ENCODE assay signal across 15 cellular contexts in genomic region chr18:25490316-25490715, GRCh38.
DNase-seq lines count a peak whose midpoint lies in the region; ATAC-seq, FAIRE-seq and TF ChIP-seq lines count a peak whose summit lies in the region.
"Had no signal": no experiment of that assay in that cellular context is flagged by ENCODE, and none has a peak within 500 bp of the region (broad histone marks: within the 10 kb centered on the region; RNA-seq: fewer than 3 reads in every experiment).

No MANE protein-coding gene starts in this region.

- H3K14ac ChIP-seq in H1 (ENCODE audit: insufficient read length) = no peak overlapping the region

- H3K4me1 Mint-ChIP-seq in activated T-cell treated with anti-CD3 and anti-CD28 coated beads, Interleukin-2, amount 50 U/mL, for 72 hours (ENCODE audit: low read depth) = no peaks in the 10 kb centered on the region
- H3K4me1 Mint-ChIP-seq: B cell had no signal

- no peaks in the 10 kb centered on the region for H3F3A ChIP-seq in neural cell (ENCODE audit: insufficient read depth, low read length, poor library complexity, severe bottlenecking)

- TF ChIP-seq POLR2A in H1 (IDR thresholded peaks at IDR 0.05; ENCODE audit: control extremely low read depth in 1 of 2, low read depth in 2 of 2, low read length in 2 of 2) = no peak

- H3K23ac ChIP-seq in H1 (ENCODE audit: insufficient read length) = no peak overlapping the region

- H2AFZ ChIP-seq in H1 (ENCODE audit: low read length) = peak overlapping the region; percentile 77; the same call in 1 of the 2 replicates
- no peak overlapping the region for H2AFZ ChIP-seq in neural cell (ENCODE audit: low read depth, low read length)

- H2BK20ac ChIP-seq in H1 (ENCODE audit: low read length) = no peak overlapping the region

- H2AK5ac ChIP-seq in H1 (ENCODE audit: low read depth, low read length) = no peak overlapping the region

- H3K27ac Mint-ChIP-seq in activated T-cell treated with anti-CD3 and anti-CD28 coated beads, Interleukin-2, amount 50 U/mL, for 72 hours = no peak overlapping the region
- H3K27ac Mint-ChIP-seq: B cell; CD8-positive, alpha-beta T cell; HFFc6 had no signal

- H4K91ac ChIP-seq in H1 (replicated peaks; ENCODE audit: insufficient read length, low read length) = no peak overlapping the region

- DNase-seq in HEK293T (ENCODE audit: extremely low spot score) = peak; percentile 18
- no peak for DNase-seq in H1 (ENCODE audit: low read depth in 1 of 2, low spot score in 2 of 2)
- DNase-seq in HT-29 (ENCODE audit: low spot score) = no peak
- no peak for DNase-seq in activated T-cell treated with anti-CD3 and anti-CD28 coated beads, Interleukin-2, amount 50 U/mL, for 72 hours
- no peak for DNase-seq in head of caudate nucleus
- DNase-seq: Calu3; CD8-positive, alpha-beta T cell; DMS79 treated with DMSO at 0.1 percent for 48 hours; GF-D8; HCEC 1CT; HFFc6 had no signal

- H3K9me2 ChIP-seq in neural cell (ENCODE audit: insufficient read depth, low read length) = no peaks in the 10 kb centered on the region

- no peak overlapping the region for H2BK15ac ChIP-seq in H1 (ENCODE audit: low read length)

- no peaks in the 10 kb centered on the region for H3K27me3 Mint-ChIP-seq in activated T-cell treated with anti-CD3 and anti-CD28 coated beads, Interleukin-2, amount 50 U/mL, for 72 hours (ENCODE audit: low read depth)
- H3K27me3 Mint-ChIP-seq: B cell had no signal

- H3K56ac ChIP-seq in H1 (replicated peaks; ENCODE audit: insufficient read length, low read depth, low read length) = no peak overlapping the region

- intact Hi-C loops in head of caudate nucleus (cut with DNase I) = no loop called here

- FAIRE-seq in H1 (lab: Jason Lieb, UNC) = no peak
- FAIRE-seq: H54 had no signal

- H3K36me3 Mint-ChIP-seq in activated T-cell treated with anti-CD3 and anti-CD28 coated beads, Interleukin-2, amount 50 U/mL, for 72 hours (ENCODE audit: insufficient read depth in 2 of 2) = no peaks in the 10 kb centered on the region
- H3K36me3 Mint-ChIP-seq: CD8-positive, alpha-beta T cell had no signal

- H3K9me3 ChIP-seq in H1 (ENCODE audit: insufficient read depth in 2 of 2, low read depth in 1 of 2, low read length in 1 of 2) = no peaks in the 10 kb centered on the region
- no peaks in the 10 kb centered on the region for H3K9me3 ChIP-seq in neural cell (ENCODE audit: low read length)

- H3K23me2 ChIP-seq in H1 (ENCODE audit: low read depth, low read length) = no peaks in the 10 kb centered on the region

- no peak overlapping the region for H3K18ac ChIP-seq in H1 (ENCODE audit: extremely low read depth, low read length)

- TF ChIP-seq EP300 in H1 (IDR thresholded peaks at IDR 0.05; ENCODE audit: borderline replicate concordance in 1 of 2, low read depth in 2 of 2, low read length in 2 of 2) (no peak), neural cell (conservative IDR thresholded peaks at IDR 0.05; ENCODE audit: poor library complexity, severe bottlenecking) (peak; percentile 72)

- H3K79me1 ChIP-seq in H1 (ENCODE audit: low read depth, low read length) = no peaks in the 10 kb centered on the region

- no peak overlapping the region for H4K8ac ChIP-seq in H1 (ENCODE audit: extremely low read depth, insufficient read depth, low read length)

- ATAC-seq in activated T-cell treated with anti-CD3 and anti-CD28 coated beads, Interleukin-2, amount 50 U/mL, for 72 hours (replicated peaks in 1 of 2) = no peak
- ATAC-seq: CD8-positive, alpha-beta T cell had no signal

- H3K36me3 ChIP-seq in H1 (ENCODE audit: control insufficient read depth in 2 of 4, insufficient read depth in 4 of 4, low read length in 3 of 4) = no peaks in the 10 kb centered on the region
- H3K36me3 ChIP-seq in neural cell (ENCODE audit: insufficient read depth, low read length) = no peaks in the 10 kb centered on the region
- H3K36me3 ChIP-seq: BLaER1 treated with 17β-estradiol and CSF1 and Interleukin-3, amounts not matched to agents 10 nM and 100 nM had no signal

- TF ChIP-seq RAD21 in H1 (IDR thresholded peaks at IDR 0.05 in 1 of 2, conservative IDR thresholded peaks at IDR 0.05 in 1 of 2; ENCODE audit: low read depth in 2 of 2, low read length in 2 of 2) (no peak), neural cell (conservative IDR thresholded peaks at IDR 0.05) (no peak)

- 95% methylated on average over 4 of the region's 4 CpGs; no CpG with 5 or more reads in 1 of the 2 experiments for WGBS in H1 (ENCODE audit: extremely low coverage in 1 of 2, insufficient coverage in 1 of 2, insufficient read length in 1 of 2, insufficient replicate concordance in 2 of 2, low coverage in 1 of 2, low lambda C conversion rate in 2 of 2, missing lambda C conversion rate in 1 of 2), 2 experiments

- no peak overlapping the region for H3K9ac ChIP-seq in H1 (replicated peaks in 1 of 4; ENCODE audit: extremely low read depth in 1 of 4, low read depth in 3 of 4, low read length in 3 of 4)
- no peak overlapping the region for H3K9ac ChIP-seq in neural cell (ENCODE audit: low read length)
- H3K9ac ChIP-seq: BLaER1 treated with 17β-estradiol and CSF1 and Interleukin-3, amounts not matched to agents 10 nM and 100 nM had no signal

- no peaks in the 10 kb centered on the region for H3K4me1 ChIP-seq in H1 (replicated peaks in 1 of 4; ENCODE audit: control insufficient read depth in 3 of 4, insufficient read depth in 4 of 4, low read length in 3 of 4)
- H3K4me1 ChIP-seq: BLaER1 treated with 17β-estradiol and CSF1 and Interleukin-3, amounts not matched to agents 10 nM and 100 nM had no signal

- H4K20me1 ChIP-seq in H1 (replicated peaks in 1 of 2; ENCODE audit: control insufficient read depth in 1 of 2, insufficient read depth in 2 of 2, low read length in 2 of 2) = no peaks in the 10 kb centered on the region
- H4K20me1 ChIP-seq in neural cell (ENCODE audit: insufficient read depth) = no peaks in the 10 kb centered on the region
- H4K20me1 ChIP-seq: BLaER1 treated with 17β-estradiol and CSF1 and Interleukin-3, amounts not matched to agents 10 nM and 100 nM had no signal

- POLR2A ChIA-PET in HEK293T (lab: Yijun Ruan, JAX) (no interaction called here), H1 (lab: Charles Lee; ENCODE audit: partially characterized antibody) (no interaction called here)

- TF ChIP-seq CTCF in H1 (IDR thresholded peaks at IDR 0.05; ENCODE audit: control extremely low read depth in 1 of 3, insufficient read depth in 1 of 3, low read depth in 1 of 3, low read length in 3 of 3) = no peak
- no peak for TF ChIP-seq CTCF in neural cell (IDR thresholded peaks at IDR 0.05; ENCODE audit: poor library complexity, severe bottlenecking)

- H2BK120ac ChIP-seq in H1 (replicated peaks; ENCODE audit: low read depth, low read length) = no peak overlapping the region

- H4K5ac ChIP-seq in H1 (ENCODE audit: insufficient read length, low read depth, low read length) = no peak overlapping the region

- CTCF ChIA-PET in HEK293T (lab: Yijun Ruan, JAX) (no interaction called here), H1 (lab: Charles Lee; ENCODE audit: partially characterized antibody) (interaction anchor here (1.2 kb wide), 1 partner anchor 32 kb away, joined by 3 read pairs; no protein-coding TSS in a partner anchor)

- H3K4me3 ChIP-seq in H1 (ENCODE audit: extremely low read depth in 1 of 4, insufficient read depth in 2 of 4, low read depth in 3 of 4, low read length in 4 of 4) (no peak overlapping the region), neural cell (ENCODE audit: low read length) (no peak overlapping the region)
- H3K4me3 ChIP-seq: BLaER1 treated with 17β-estradiol and CSF1 and Interleukin-3, amounts not matched to agents 10 nM and 100 nM had no signal

- H2BK12ac ChIP-seq in H1 (ENCODE audit: low read depth, low read length) = no peak overlapping the region

- H3K9me3 Mint-ChIP-seq in activated T-cell treated with anti-CD3 and anti-CD28 coated beads, Interleukin-2, amount 50 U/mL, for 72 hours = peaks cover 0 to 2% of the 10 kb centered on the region in 2 donors

- no peaks in the 10 kb centered on the region for H3K79me2 ChIP-seq in H1 (ENCODE audit: control insufficient read depth in 1 of 2, insufficient read depth in 2 of 2, low read length in 2 of 2)
- H3K79me2 ChIP-seq in neural cell (replicated peaks; ENCODE audit: insufficient read depth, low read length) = no peaks in the 10 kb centered on the region

- H3K27me3 ChIP-seq in H1 (replicated peaks in 1 of 4; ENCODE audit: control insufficient read depth in 3 of 4, extremely low read depth in 1 of 4, insufficient read depth in 3 of 4, low read length in 3 of 4) = no peaks in the 10 kb centered on the region
- H3K27me3 ChIP-seq in neural cell (ENCODE audit: insufficient read depth, low read depth, low read length) = no peaks in the 10 kb centered on the region
- H3K27me3 ChIP-seq: BLaER1 treated with 17β-estradiol and CSF1 and Interleukin-3, amounts not matched to agents 10 nM and 100 nM had no signal

- no peak overlapping the region for H3K4me2 ChIP-seq in H1 (ENCODE audit: insufficient read depth in 1 of 2, low read depth in 2 of 2, low read length in 2 of 2)
- no peak overlapping the region for H3K4me2 ChIP-seq in neural cell (ENCODE audit: low read length)
- H3K4me2 ChIP-seq: BLaER1 treated with 17β-estradiol and CSF1 and Interleukin-3, amounts not matched to agents 10 nM and 100 nM had no signal

- no peak overlapping the region for H3K4me3 Mint-ChIP-seq in activated T-cell treated with anti-CD3 and anti-CD28 coated beads, Interleukin-2, amount 50 U/mL, for 72 hours
- H3K4me3 Mint-ChIP-seq: B cell; CD8-positive, alpha-beta T cell; HFFc6 had no signal

- no peak overlapping the region for H3K4ac ChIP-seq in H1 (replicated peaks; ENCODE audit: insufficient read length, low read depth, low read length)

- H2BK5ac ChIP-seq in H1 (ENCODE audit: low read depth, low read length) = no peak overlapping the region

- H3K27ac ChIP-seq in H1 (ENCODE audit: low read depth, low read length) = no peak overlapping the region
- no peak overlapping the region for H3K27ac ChIP-seq in neural cell (ENCODE audit: low read length)
- H3K27ac ChIP-seq: BLaER1 treated with 17β-estradiol and CSF1 and Interleukin-3, amounts not matched to agents 10 nM and 100 nM had no signal

TF ChIP-seq in HEK293T, 16 proteins besides CTCF, POLR2A, EP300 and RAD21 (continues in another document):
- no peak for TF ChIP-seq CTBP1 (IDR thresholded peaks at IDR 0.05; ENCODE audit: borderline replicate concordance)
- no peak for TF ChIP-seq SP1 (IDR thresholded peaks at IDR 0.05)

TF ChIP-seq in H1, 55 proteins besides CTCF, POLR2A, EP300 and RAD21 (continues in another document):
- TF ChIP-seq BACH1 (IDR thresholded peaks at IDR 0.05; ENCODE audit: low read length) (no peak), JUN (IDR thresholded peaks at IDR 0.05; ENCODE audit: low read depth, low read length) (no peak), MAFK (IDR thresholded peaks at IDR 0.05; ENCODE audit: low read depth, low read length) (no peak), RFX5 (IDR thresholded peaks at IDR 0.05; ENCODE audit: borderline replicate concordance, low read depth, low read length) (no peak)
